Comparison of ENCODE assay signal across 11 cellular contexts in the genomic region with DNA sequence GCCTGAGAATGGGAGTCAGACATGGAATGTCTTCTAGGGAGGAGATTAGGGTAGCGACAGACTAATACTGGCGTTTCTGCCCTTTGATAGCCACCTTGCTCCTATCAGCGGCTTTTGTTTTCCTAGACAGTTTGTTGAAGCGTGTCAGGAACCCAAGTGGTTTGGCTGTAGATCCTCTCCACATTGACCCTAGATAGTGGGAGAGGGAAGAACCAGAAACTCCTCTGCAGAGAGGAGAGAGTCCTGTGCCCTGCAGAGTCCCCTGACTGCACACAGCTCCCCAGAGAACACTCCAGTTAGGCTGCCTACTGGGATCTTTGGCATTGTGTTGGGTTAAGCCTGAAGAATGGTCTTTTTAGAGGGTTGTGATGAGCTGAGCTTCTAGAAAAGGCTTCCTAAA. TPM values are rescaled to one million over a fixed set of nuclear protein-coding genes. Genes with fewer than 3 reads are reported as not detected.
DNase-seq lines count a peak whose midpoint lies in the region; TF ChIP-seq lines count a peak whose summit lies in the region.
"Had no signal": no experiment of that assay in that cellular context is flagged by ENCODE, and none has a peak within 500 bp of the region (broad histone marks: within the 10 kb centered on the region; RNA-seq: fewer than 3 reads in every experiment).

No MANE protein-coding gene starts in this region.

- H4K20me1 ChIP-seq in GM23248 (ENCODE audit: insufficient read depth) (no peaks in the 10 kb centered on the region), OCI-LY7 (ENCODE audit: insufficient read depth, low read length) (peaks cover 9% of the 10 kb centered on the region; the same call in 1 of the 2 replicates), osteoblast (ENCODE audit: insufficient read depth, low read length) (peaks cover 20% of the 10 kb centered on the region)

- in situ Hi-C loops in GM23248 (cut with MboI) (no loop called here), GM13977 (cut with MboI; ENCODE audit: low pct_unique_long_range_greater_than_20kb, low sequenced_read_pairs, unreplicated experiment) (no loop called here)

- peaks cover 22% of the 10 kb centered on the region for H3F3A ChIP-seq in GM23248 (ENCODE audit: insufficient read depth)

- peaks cover 62% of the 10 kb centered on the region for H3K79me2 ChIP-seq in GM23248 (ENCODE audit: insufficient read depth)
- peaks cover 48% of the 10 kb centered on the region for H3K79me2 ChIP-seq in OCI-LY7 (ENCODE audit: insufficient read depth, low read depth, low read length)
- H3K79me2 ChIP-seq in osteoblast (ENCODE audit: insufficient read depth, low read length), result peaks cover 65% of the 10 kb centered on the region

- H3K9ac ChIP-seq in GM23248 (peak overlapping the region; percentile 98; the same call in 1 of the 2 replicates), duodenal mucosa (ENCODE audit: low read depth in 1 of 2, low read length in 2 of 2) (peak overlapping the region; percentile 20 to 95)

- BruUV-seq in OCI-LY7 (replicated peaks; lab: Mats Ljungman, UMichigan), result no TSS peak

- intact Hi-C loops in OCI-LY7 (cut with micrococcal nuclease; ENCODE audit: unreplicated experiment), result no loop called here

- WGBS in GM23248 (ENCODE audit: low coverage in 1 of 2, low lambda C conversion rate in 2 of 2, missing lambda C conversion rate in 2 of 2), 2 experiments, result 86 to 87% methylated on average over 4 of the region's 4 CpGs

- H3K4me1 ChIP-seq in GM23248 (ENCODE audit: insufficient read depth) (peaks cover 19% of the 10 kb centered on the region; the same call in 1 of the 2 replicates), OCI-LY7 (ENCODE audit: insufficient read depth, low read length, poor library complexity, severe bottlenecking) (peaks cover 59% of the 10 kb centered on the region), duodenal mucosa (ENCODE audit: control insufficient read depth in 1 of 2, insufficient read depth in 2 of 2, low read length in 2 of 2) (peaks cover 35 to 42% of the 10 kb centered on the region in 2 donors), osteoblast (ENCODE audit: insufficient read depth, low read length) (peaks cover 19% of the 10 kb centered on the region)

- no peaks in the 10 kb centered on the region for H3K9me2 ChIP-seq in GM23248 (ENCODE audit: insufficient read depth)
- no peaks in the 10 kb centered on the region for H3K9me2 ChIP-seq in OCI-LY7 (ENCODE audit: insufficient read depth, low read length)

- TF ChIP-seq CTCF in OCI-LY7 (conservative IDR thresholded peaks at IDR 0.05; ENCODE audit: low read length), result no peak
- TF ChIP-seq CTCF in osteoblast (IDR thresholded peaks at IDR 0.05; ENCODE audit: extremely low read depth, low read depth, low read length), result no peak
- TF ChIP-seq CTCF in GM13977 (IDR thresholded peaks at IDR 0.05; ENCODE audit: extremely low read depth, insufficient read depth, missing control alignments), result no peak

- DNase-seq in GM23248 (no peak), OCI-LY7 (ENCODE audit: low spot score) (no peak), osteoblast (ENCODE audit: insufficient read length, low spot score, missing footprints) (no peak), NCI-H2171 treated with DMSO at 0.1 percent for 48 hours (lab: John Stamatoyannopoulos, UW) (no peak), GM13977 (ENCODE audit: low spot score) (no peak), NCI-H774 (lab: John Stamatoyannopoulos, UW) (no peak), NCI-H1092 treated with DMSO at 0.1 percent for 48 hours (lab: John Stamatoyannopoulos, UW) (no peak)
- DNase-seq: foreskin melanocyte, NCI-H2029 had no signal

- H3K9me3 ChIP-seq in GM23248 (ENCODE audit: low read depth) (no peaks in the 10 kb centered on the region), OCI-LY7 (ENCODE audit: low read length) (no peaks in the 10 kb centered on the region), duodenal mucosa (ENCODE audit: control insufficient read depth in 1 of 2, low read length in 2 of 2) (no peaks in the 10 kb centered on the region), osteoblast (ENCODE audit: low read depth, low read length) (no peaks in the 10 kb centered on the region)
- H3K9me3 ChIP-seq: ascending aorta had no signal

- POLR2A ChIA-PET in OCI-LY7 (lab: Charles Lee), result no interaction called here

- H2AFZ ChIP-seq in GM23248, result no peak overlapping the region
- H2AFZ ChIP-seq in OCI-LY7 (ENCODE audit: low read length), result no peak overlapping the region
- H2AFZ ChIP-seq in osteoblast (ENCODE audit: low read length), result no peak overlapping the region

- no peaks in the 10 kb centered on the region for H3K27me3 ChIP-seq in GM23248 (replicated peaks; ENCODE audit: insufficient read depth)
- no peaks in the 10 kb centered on the region for H3K27me3 ChIP-seq in duodenal mucosa (ENCODE audit: control insufficient read depth in 1 of 2, insufficient read depth in 2 of 2, low read length in 2 of 2)
- H3K27me3 ChIP-seq in osteoblast (ENCODE audit: insufficient read depth, low read length), result no peaks in the 10 kb centered on the region
- H3K27me3 ChIP-seq: ascending aorta had no signal

- CTCF ChIA-PET in OCI-LY7 (lab: Charles Lee; ENCODE audit: unreplicated experiment), result no interaction called here

- H3K36me3 ChIP-seq in GM23248 (ENCODE audit: low read depth) (peaks cover 3% of the 10 kb centered on the region; the same call in 1 of the 2 replicates), OCI-LY7 (ENCODE audit: insufficient read depth, low read length) (peaks cover 60% of the 10 kb centered on the region), duodenal mucosa (ENCODE audit: control insufficient read depth in 1 of 2, insufficient read depth in 2 of 2, low read length in 2 of 2) (peaks cover 16 to 31% of the 10 kb centered on the region in 2 donors), osteoblast (ENCODE audit: insufficient read depth, low read length) (peaks cover 34% of the 10 kb centered on the region)

- H3K27ac ChIP-seq in GM23248 (no peak overlapping the region), OCI-LY7 (ENCODE audit: low read depth, low read length, poor library complexity, severe bottlenecking) (peak overlapping the region; percentile 50), duodenal mucosa (ENCODE audit: low read depth, low read length) (no peak overlapping the region), osteoblast (ENCODE audit: low read depth, low read length) (no peak overlapping the region)

- no peak overlapping the region for H3K4me3 ChIP-seq in GM23248
- H3K4me3 ChIP-seq in OCI-LY7 (ENCODE audit: low read depth, low read length, poor library complexity, severe bottlenecking), result peak overlapping the region; percentile 91
- H3K4me3 ChIP-seq in duodenal mucosa (ENCODE audit: low read depth in 1 of 2, low read length in 2 of 2), result peak overlapping the region; percentile 34 to 79
- no peak overlapping the region for H3K4me3 ChIP-seq in osteoblast (ENCODE audit: insufficient read depth, low read length)
- H3K4me3 ChIP-seq: ascending aorta had no signal

- H3K4me2 ChIP-seq in GM23248 (ENCODE audit: unreplicated experiment), result peak overlapping the region; percentile 28
- H3K4me2 ChIP-seq in OCI-LY7 (ENCODE audit: low read length), result peak overlapping the region; percentile 83
- H3K4me2 ChIP-seq in osteoblast (ENCODE audit: insufficient read depth, low read length), result peak overlapping the region; percentile 19

RNA-seq across cellular contexts. Expression of a gene that starts 2.4 kb away (rescaled TPM):
- 24.2 and 27.2 TPM in 2 replicates for total RNA-seq in GM23248 (2014; rRNA removed; shearing (Covaris generic))
- polyA plus RNA-seq in GM23248 (2016; fragmentation: Nextera tagmentation; extraction: Ambion mirVana), result 7.7 and 8.0 TPM in 2 replicates
- 37.9 and 44.2 TPM in 2 replicates for total RNA-seq in OCI-LY7 (2014; rRNA removed; shearing (Covaris generic))
- total RNA-seq in OCI-LY7 (2022) (54.1 and 65.6 TPM in 2 replicates), osteoblast (28.6 and 29.7 TPM in 2 replicates)

RNA-seq across cellular contexts. Expression of a gene that starts 3.5 kb away (rescaled TPM):
- 0.89 and 1.9 TPM in 2 replicates for total RNA-seq in GM23248 (2014; rRNA removed; shearing (Covaris generic))
- polyA plus RNA-seq in GM23248 (2016; fragmentation: Nextera tagmentation; extraction: Ambion mirVana), result 3.6 and 4.2 TPM in 2 replicates
- 4.1 and 10.9 TPM in 2 replicates for total RNA-seq in OCI-LY7 (2014; rRNA removed; shearing (Covaris generic))
- total RNA-seq in OCI-LY7 (2022) (10.8 and 11.9 TPM in 2 replicates), osteoblast (2.2 and 2.4 TPM in 2 replicates)
- total RNA-seq: ascending aorta had no signal

RNA-seq across cellular contexts. Expression of a gene that starts 4.2 kb away (rescaled TPM):
- total RNA-seq in GM23248 (2014; rRNA removed; shearing (Covaris generic)), result 11.9 and 15.8 TPM in 2 replicates
- 15.7 and 20.0 TPM in 2 replicates for polyA plus RNA-seq in GM23248 (2016; fragmentation: Nextera tagmentation; extraction: Ambion mirVana)
- total RNA-seq in OCI-LY7 (2014; rRNA removed; shearing (Covaris generic)), result 127 and 137 TPM in 2 replicates
- total RNA-seq in OCI-LY7 (2022) (86.9 and 90.6 TPM in 2 replicates), osteoblast (9.7 and 11.9 TPM in 2 replicates)

RNA-seq across cellular contexts. Expression of a gene that starts 32.0 kb away (rescaled TPM):
- total RNA-seq in GM23248 (2014; rRNA removed; shearing (Covaris generic)), result not detected in 2 replicates
- polyA plus RNA-seq in GM23248 (2016; fragmentation: Nextera tagmentation; extraction: Ambion mirVana), result 0.50 TPM in 1 of 2 replicates, not detected in the other
- total RNA-seq in OCI-LY7 (2014; rRNA removed; shearing (Covaris generic)), result 0.54 and 1.6 TPM in 2 replicates
- 2.4 and 3.7 TPM in 2 replicates for total RNA-seq in OCI-LY7 (2022)
- 0.36 TPM in 1 of 2 replicates, not detected in the other for total RNA-seq in osteoblast
- total RNA-seq: ascending aorta had no signal

RNA-seq across cellular contexts. Expression of a gene that starts 47.0 kb away (rescaled TPM):
- 18.6 and 30.7 TPM in 2 replicates for total RNA-seq in GM23248 (2014; rRNA removed; shearing (Covaris generic))
- 19.1 and 20.7 TPM in 2 replicates for polyA plus RNA-seq in GM23248 (2016; fragmentation: Nextera tagmentation; extraction: Ambion mirVana)
- 38.5 and 41.4 TPM in 2 replicates for total RNA-seq in OCI-LY7 (2014; rRNA removed; shearing (Covaris generic))
- total RNA-seq in OCI-LY7 (2022) (75.4 and 76.6 TPM in 2 replicates), osteoblast (18.5 and 19.4 TPM in 2 replicates)

Comparison
In these comparisons a context has a peak if more than half of its experiments do, and no peak if none do; other contexts are left out.
1. H3K4me2 ChIP-seq: peak in every context shown above with its lines; median percentile 83 in OCI-LY7; 28 in GM23248; 19 in osteoblast.
2. H3K4me3 ChIP-seq: peak in OCI-LY7 (single experiment) and duodenal mucosa (2 of 2); none in GM23248 (single experiment) and osteoblast (single experiment).